1 cellular context compared by ENCODE assay signal in the genomic region with DNA sequence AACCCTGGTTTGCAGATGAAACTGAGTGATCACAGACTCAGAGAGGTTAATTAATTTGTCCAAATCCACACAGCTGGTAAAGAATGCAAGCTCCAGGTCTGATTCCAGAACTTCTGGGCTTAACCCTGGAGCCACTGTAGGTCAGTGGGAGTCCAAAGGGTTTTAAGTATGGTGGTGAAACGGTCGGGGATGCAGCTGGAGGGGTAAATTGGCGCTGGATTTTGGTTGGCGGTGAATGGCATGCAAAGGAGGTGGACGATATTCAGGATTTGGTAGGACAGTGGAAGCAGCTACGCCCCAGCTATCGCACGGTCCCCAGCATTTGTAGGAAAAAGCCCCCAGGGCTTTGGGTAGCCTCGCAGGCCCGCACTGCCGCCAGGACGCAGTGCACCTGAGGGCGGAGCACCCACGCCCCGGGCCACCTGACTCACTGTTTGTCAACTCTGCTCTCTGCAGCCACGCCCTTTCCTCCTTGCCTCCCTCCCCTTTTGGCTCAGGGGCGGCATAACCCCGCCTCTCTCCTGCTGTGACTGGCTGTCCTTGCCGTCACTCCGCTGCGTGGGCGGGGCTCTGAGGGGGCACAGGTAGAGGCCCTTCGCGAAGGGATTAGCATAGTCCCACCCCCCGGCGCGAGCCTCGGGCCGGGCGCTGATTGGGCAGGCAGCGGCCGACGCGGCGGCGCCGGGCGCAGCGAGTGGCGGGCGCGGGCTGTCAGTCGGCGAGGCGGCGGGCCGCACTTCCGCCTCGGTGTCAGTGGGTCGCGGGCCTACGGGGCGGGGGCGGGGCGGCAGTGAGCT.
TF ChIP-seq lines count a peak whose summit lies in the region.

A gene (plus strand): TSS at position 750 of the 797 bp plus-strand sequence. CDS start 17,664 bp downstream, outside the sequence.

TF ChIP-seq in HepG2, 621 proteins besides CTCF, POLR2A, EP300 and RAD21 (continued from another document):
- TF ChIP-seq ZKSCAN8 (CRISPR knock-in tag; IDR thresholded peaks at IDR 0.05; ENCODE audit: borderline replicate concordance) (0 out of 2 replicates have a peak, but pooled peaks have one; percentile 28), KLF16 (CRISPR knock-in tag; IDR thresholded peaks at IDR 0.05) (no peak; a peak in 2 of 4 replicates), NFKB2 (CRISPR knock-in tag; IDR thresholded peaks at IDR 0.05; ENCODE audit: borderline replicate concordance) (peak; percentile 44; the same call in 1 of the 2 replicates), RBM39 (IDR thresholded peaks at IDR 0.05; ENCODE audit: low read depth, low read length, poor library complexity, severe bottlenecking) (peak; percentile 74), NFYC (CRISPR knock-in tag; IDR thresholded peaks at IDR 0.05) (peak; percentile 95), MAZ (IDR thresholded peaks at IDR 0.05; ENCODE audit: borderline replicate concordance, low read depth, low read length) (peak; percentile 97), MAZ (CRISPR knock-in tag; IDR thresholded peaks at IDR 0.05; ENCODE audit: low read depth) (peak; percentile 93), PCBP1 (IDR thresholded peaks at IDR 0.05; ENCODE audit: borderline replicate concordance, low read depth, low read length) (peak; percentile 96), HOXA3 (CRISPR knock-in tag; IDR thresholded peaks at IDR 0.05) (peak; percentile 30; the same call in 1 of the 2 replicates), SRF (IDR thresholded peaks at IDR 0.05; ENCODE audit: low read depth, low read length) (peak; percentile 95), TCF12 (IDR thresholded peaks at IDR 0.05) (no peak), TCF12 (CRISPR knock-in tag; IDR thresholded peaks at IDR 0.05) (no peak), ZFX (CRISPR knock-in tag; IDR thresholded peaks at IDR 0.05; ENCODE audit: low read depth) (peak; percentile 92), KDM4B (CRISPR knock-in tag; IDR thresholded peaks at IDR 0.05) (no peak), SP2 (CRISPR knock-in tag; IDR thresholded peaks at IDR 0.05) (peak; percentile 96), NFYB (CRISPR knock-in tag; IDR thresholded peaks at IDR 0.05) (peak; percentile 93), TEAD3 (CRISPR knock-in tag; optimal IDR thresholded peaks at IDR 0.05; ENCODE audit: borderline replicate concordance) (peak; percentile 71), ASH2L (IDR thresholded peaks at IDR 0.05; ENCODE audit: insufficient read length, low read depth, low read length) (peak; percentile 60), DMAP1 (CRISPR knock-in tag; IDR thresholded peaks at IDR 0.05) (peak; percentile 48; the same call in 1 of the 2 replicates), ZNF292 (CRISPR knock-in tag; IDR thresholded peaks at IDR 0.05; ENCODE audit: borderline replicate concordance, low read depth) (no peak)
- TF ChIP-seq, protein P1, sequence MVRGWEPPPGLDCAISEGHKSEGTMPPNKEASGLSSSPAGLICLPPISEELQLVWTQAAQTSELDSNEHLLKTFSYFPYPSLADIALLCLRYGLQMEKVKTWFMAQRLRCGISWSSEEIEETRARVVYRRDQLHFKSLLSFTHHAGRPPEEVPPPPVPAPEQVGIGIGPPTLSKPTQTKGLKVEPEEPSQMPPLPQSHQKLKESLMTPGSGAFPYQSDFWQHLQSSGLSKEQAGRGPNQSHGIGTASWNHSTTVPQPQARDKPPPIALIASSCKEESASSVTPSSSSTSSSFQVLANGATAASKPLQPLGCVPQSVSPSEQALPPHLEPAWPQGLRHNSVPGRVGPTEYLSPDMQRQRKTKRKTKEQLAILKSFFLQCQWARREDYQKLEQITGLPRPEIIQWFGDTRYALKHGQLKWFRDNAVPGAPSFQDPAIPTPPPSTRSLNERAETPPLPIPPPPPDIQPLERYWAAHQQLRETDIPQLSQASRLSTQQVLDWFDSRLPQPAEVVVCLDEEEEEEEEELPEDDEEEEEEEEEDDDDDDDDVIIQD (CRISPR knock-in tag; IDR thresholded peaks at IDR 0.05; ENCODE audit: low read depth), result no peak
- TF ChIP-seq, protein P2, sequence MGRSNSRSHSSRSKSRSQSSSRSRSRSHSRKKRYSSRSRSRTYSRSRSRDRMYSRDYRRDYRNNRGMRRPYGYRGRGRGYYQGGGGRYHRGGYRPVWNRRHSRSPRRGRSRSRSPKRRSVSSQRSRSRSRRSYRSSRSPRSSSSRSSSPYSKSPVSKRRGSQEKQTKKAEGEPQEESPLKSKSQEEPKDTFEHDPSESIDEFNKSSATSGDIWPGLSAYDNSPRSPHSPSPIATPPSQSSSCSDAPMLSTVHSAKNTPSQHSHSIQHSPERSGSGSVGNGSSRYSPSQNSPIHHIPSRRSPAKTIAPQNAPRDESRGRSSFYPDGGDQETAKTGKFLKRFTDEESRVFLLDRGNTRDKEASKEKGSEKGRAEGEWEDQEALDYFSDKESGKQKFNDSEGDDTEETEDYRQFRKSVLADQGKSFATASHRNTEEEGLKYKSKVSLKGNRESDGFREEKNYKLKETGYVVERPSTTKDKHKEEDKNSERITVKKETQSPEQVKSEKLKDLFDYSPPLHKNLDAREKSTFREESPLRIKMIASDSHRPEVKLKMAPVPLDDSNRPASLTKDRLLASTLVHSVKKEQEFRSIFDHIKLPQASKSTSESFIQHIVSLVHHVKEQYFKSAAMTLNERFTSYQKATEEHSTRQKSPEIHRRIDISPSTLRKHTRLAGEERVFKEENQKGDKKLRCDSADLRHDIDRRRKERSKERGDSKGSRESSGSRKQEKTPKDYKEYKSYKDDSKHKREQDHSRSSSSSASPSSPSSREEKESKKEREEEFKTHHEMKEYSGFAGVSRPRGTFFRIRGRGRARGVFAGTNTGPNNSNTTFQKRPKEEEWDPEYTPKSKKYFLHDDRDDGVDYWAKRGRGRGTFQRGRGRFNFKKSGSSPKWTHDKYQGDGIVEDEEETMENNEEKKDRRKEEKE (IDR thresholded peaks at IDR 0.05), result no peak
- TF ChIP-seq, protein P3, sequence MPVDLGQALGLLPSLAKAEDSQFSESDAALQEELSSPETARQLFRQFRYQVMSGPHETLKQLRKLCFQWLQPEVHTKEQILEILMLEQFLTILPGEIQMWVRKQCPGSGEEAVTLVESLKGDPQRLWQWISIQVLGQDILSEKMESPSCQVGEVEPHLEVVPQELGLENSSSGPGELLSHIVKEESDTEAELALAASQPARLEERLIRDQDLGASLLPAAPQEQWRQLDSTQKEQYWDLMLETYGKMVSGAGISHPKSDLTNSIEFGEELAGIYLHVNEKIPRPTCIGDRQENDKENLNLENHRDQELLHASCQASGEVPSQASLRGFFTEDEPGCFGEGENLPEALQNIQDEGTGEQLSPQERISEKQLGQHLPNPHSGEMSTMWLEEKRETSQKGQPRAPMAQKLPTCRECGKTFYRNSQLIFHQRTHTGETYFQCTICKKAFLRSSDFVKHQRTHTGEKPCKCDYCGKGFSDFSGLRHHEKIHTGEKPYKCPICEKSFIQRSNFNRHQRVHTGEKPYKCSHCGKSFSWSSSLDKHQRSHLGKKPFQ (CRISPR knock-in tag; IDR thresholded peaks at IDR 0.05; ENCODE audit: insufficient replicate concordance), result no peak
- TF ChIP-seq, protein P4, sequence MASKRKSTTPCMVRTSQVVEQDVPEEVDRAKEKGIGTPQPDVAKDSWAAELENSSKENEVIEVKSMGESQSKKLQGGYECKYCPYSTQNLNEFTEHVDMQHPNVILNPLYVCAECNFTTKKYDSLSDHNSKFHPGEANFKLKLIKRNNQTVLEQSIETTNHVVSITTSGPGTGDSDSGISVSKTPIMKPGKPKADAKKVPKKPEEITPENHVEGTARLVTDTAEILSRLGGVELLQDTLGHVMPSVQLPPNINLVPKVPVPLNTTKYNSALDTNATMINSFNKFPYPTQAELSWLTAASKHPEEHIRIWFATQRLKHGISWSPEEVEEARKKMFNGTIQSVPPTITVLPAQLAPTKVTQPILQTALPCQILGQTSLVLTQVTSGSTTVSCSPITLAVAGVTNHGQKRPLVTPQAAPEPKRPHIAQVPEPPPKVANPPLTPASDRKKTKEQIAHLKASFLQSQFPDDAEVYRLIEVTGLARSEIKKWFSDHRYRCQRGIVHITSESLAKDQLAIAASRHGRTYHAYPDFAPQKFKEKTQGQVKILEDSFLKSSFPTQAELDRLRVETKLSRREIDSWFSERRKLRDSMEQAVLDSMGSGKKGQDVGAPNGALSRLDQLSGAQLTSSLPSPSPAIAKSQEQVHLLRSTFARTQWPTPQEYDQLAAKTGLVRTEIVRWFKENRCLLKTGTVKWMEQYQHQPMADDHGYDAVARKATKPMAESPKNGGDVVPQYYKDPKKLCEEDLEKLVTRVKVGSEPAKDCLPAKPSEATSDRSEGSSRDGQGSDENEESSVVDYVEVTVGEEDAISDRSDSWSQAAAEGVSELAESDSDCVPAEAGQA (IDR thresholded peaks at IDR 0.05; ENCODE audit: low read depth), result peak; percentile 74
- TF ChIP-seq, protein P4 (CRISPR knock-in tag; IDR thresholded peaks at IDR 0.05; ENCODE audit: borderline replicate concordance), result no peak
- TF ChIP-seq, protein P5, sequence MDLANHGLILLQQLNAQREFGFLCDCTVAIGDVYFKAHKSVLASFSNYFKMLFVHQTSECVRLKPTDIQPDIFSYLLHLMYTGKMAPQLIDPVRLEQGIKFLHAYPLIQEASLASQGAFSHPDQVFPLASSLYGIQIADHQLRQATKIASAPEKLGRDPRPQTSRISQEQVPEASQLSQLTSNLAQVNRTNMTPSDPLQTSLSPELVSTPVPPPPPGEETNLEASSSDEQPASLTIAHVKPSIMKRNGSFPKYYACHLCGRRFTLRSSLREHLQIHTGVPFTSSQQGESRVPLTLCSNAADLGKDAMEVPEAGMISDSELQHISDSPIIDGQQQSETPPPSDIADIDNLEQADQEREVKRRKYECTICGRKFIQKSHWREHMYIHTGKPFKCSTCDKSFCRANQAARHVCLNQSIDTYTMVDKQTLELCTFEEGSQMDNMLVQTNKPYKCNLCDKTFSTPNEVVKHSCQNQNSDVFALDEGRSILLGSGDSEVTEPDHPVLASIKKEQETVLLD (CRISPR knock-in tag; IDR thresholded peaks at IDR 0.05; ENCODE audit: low read depth), result no peak; the same call in 1 of the 2 replicates
- TF ChIP-seq, protein P6, sequence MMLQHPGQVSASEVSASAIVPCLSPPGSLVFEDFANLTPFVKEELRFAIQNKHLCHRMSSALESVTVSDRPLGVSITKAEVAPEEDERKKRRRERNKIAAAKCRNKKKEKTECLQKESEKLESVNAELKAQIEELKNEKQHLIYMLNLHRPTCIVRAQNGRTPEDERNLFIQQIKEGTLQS (CRISPR knock-in tag; IDR thresholded peaks at IDR 0.05), result peak; percentile 8; the same call in 1 of the 2 replicates
TF ChIP-seq in HepG2: peak in this region for 201.
